In the genomic region with DNA sequence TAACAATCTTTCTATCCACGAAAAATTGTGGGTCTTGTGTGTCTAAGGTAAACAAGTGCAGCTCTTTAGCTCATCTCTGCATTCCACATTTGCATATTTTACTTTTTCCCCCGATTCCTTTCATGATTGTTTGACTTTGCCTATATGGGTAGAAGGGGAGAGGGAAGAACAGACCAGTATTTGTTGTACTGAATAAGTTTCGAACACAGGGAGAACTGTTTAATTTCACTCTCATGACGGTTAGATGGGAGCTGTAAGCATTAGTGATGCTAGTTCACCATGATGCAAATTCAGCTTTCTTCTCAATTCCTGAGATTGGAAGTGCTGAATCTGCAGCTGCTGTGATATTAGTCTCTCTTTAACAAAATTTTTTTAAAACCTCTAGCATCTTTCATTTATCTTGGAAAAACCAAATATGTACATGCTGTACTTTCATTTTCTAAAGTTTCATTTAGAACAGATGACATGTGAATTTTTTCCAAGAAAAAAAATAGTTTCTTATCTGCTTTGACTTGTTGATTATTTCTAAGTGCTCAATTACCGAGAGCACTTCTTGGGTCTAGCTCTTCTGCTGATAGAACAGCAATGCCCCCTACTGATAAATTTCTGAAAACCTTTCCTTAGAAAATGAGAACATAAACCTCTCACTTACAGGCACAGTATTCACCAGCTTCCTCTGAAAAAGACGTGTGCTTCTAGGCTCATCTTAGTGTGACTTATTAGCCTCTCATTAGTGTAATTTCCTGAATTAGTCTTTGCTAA, we compare ENCODE assay signal across 8 cellular contexts.
DNase-seq lines count a peak whose midpoint lies in the region; ATAC-seq, FAIRE-seq and TF ChIP-seq lines count a peak whose summit lies in the region.

No MANE protein-coding gene starts in this region.

- H3K23ac ChIP-seq in H1 (ENCODE audit: insufficient read length), result no peak overlapping the region

- TF ChIP-seq EP300 in H1 (IDR thresholded peaks at IDR 0.05; ENCODE audit: borderline replicate concordance in 1 of 2, low read depth in 2 of 2, low read length in 2 of 2), result no peak

- H3K27me3 Mint-ChIP-seq in Caco-2 (ENCODE audit: insufficient read depth, unreplicated experiment), result peaks cover 5% of the 10 kb centered on the region
- no peaks in the 10 kb centered on the region for H3K27me3 Mint-ChIP-seq in HFFc6 (ENCODE audit: insufficient read depth)
- peaks cover 0 to 20% (median 14%) of the 10 kb centered on the region in 5 donors for H3K27me3 Mint-ChIP-seq in naive thymus-derived CD4-positive, alpha-beta T cell

- H3K79me2 ChIP-seq in H1 (ENCODE audit: control insufficient read depth in 1 of 2, insufficient read depth in 2 of 2, low read length in 2 of 2), result no peaks in the 10 kb centered on the region

- peak in 1 of 2 experiments; percentile 16 for DNase-seq in Caco-2
- DNase-seq in HFFc6, result no peak
- peak; percentile 75 for DNase-seq in NCI-H69 (lab: John Stamatoyannopoulos, UW)
- no peak for DNase-seq in H1 (ENCODE audit: low read depth in 1 of 2, low spot score in 2 of 2)
- DNase-seq in retina, result peak; percentile 54
- no peak for DNase-seq in coronary artery (ENCODE audit: low spot score)
- no peak for DNase-seq in naive thymus-derived CD4-positive, alpha-beta T cell

- no peak for TF ChIP-seq POLR2A in H1 (IDR thresholded peaks at IDR 0.05; ENCODE audit: control extremely low read depth in 1 of 2, low read depth in 2 of 2, low read length in 2 of 2)

- TF ChIP-seq RAD21 in H1 (IDR thresholded peaks at IDR 0.05 in 1 of 2, conservative IDR thresholded peaks at IDR 0.05 in 1 of 2; ENCODE audit: low read depth in 2 of 2, low read length in 2 of 2), result peak; percentile 89 to 92

- no peaks in the 10 kb centered on the region for H3K4me1 ChIP-seq in Caco-2
- H3K4me1 ChIP-seq in H1 (replicated peaks in 1 of 4; ENCODE audit: control insufficient read depth in 3 of 4, insufficient read depth in 4 of 4, low read length in 3 of 4), result peaks cover 0 to 20% (median 2%) of the 10 kb centered on the region in 4 experiments; a peak in 4 of 7 replicates
- H3K4me1 ChIP-seq in naive thymus-derived CD4-positive, alpha-beta T cell (ENCODE audit: control insufficient read depth in 2 of 2, insufficient read depth in 2 of 2, low read length in 2 of 2), result no peaks in the 10 kb centered on the region

- no peaks in the 10 kb centered on the region for H4K20me1 ChIP-seq in H1 (replicated peaks in 1 of 2; ENCODE audit: control insufficient read depth in 1 of 2, insufficient read depth in 2 of 2, low read length in 2 of 2)

- no peak overlapping the region for H3K9ac ChIP-seq in H1 (replicated peaks in 1 of 4; ENCODE audit: extremely low read depth in 1 of 4, low read depth in 3 of 4, low read length in 3 of 4)

- H3K4me2 ChIP-seq in H1 (ENCODE audit: insufficient read depth in 1 of 2, low read depth in 2 of 2, low read length in 2 of 2), result no peak overlapping the region

- peak overlapping the region; percentile 42; the same call in 1 of the 2 replicates for H2AFZ ChIP-seq in H1 (ENCODE audit: low read length)

- intact Hi-C loops in Caco-2 (cut with micrococcal nuclease; ENCODE audit: unreplicated experiment), result loop anchor here (1.0 to 2.0 kb wide), 4 partner anchors 76 to 633 kb away; no protein-coding TSS in a partner anchor
- intact Hi-C loops in naive thymus-derived CD4-positive, alpha-beta T cell (cut with micrococcal nuclease), result loop anchor here in 1 of 2 donors (2.0 kb wide), 1 partner anchor 634 kb away; no protein-coding TSS in a partner anchor

- H4K91ac ChIP-seq in H1 (replicated peaks; ENCODE audit: insufficient read length, low read length), result no peak overlapping the region

- no peaks in the 10 kb centered on the region for H3K9me3 Mint-ChIP-seq in Caco-2 (ENCODE audit: unreplicated experiment)
- H3K9me3 Mint-ChIP-seq in HFFc6, result peaks cover 9% of the 10 kb centered on the region; the same call in 1 of the 2 replicates
- peaks cover 0 to 6% (median under 1%) of the 10 kb centered on the region in 11 donors for H3K9me3 Mint-ChIP-seq in naive thymus-derived CD4-positive, alpha-beta T cell

- no peak overlapping the region for H4K8ac ChIP-seq in H1 (ENCODE audit: extremely low read depth, insufficient read depth, low read length)

- H3K27ac Mint-ChIP-seq in Caco-2 (ENCODE audit: unreplicated experiment) (no peak overlapping the region), HFFc6 (no peak overlapping the region)
- no peak overlapping the region for H3K27ac Mint-ChIP-seq in naive thymus-derived CD4-positive, alpha-beta T cell

- ATAC-seq in HG02973 (IDR thresholded peaks at IDR 0.05; ENCODE audit: unreplicated experiment), result no peak
- ATAC-seq in naive thymus-derived CD4-positive, alpha-beta T cell, result no peak

- H3K56ac ChIP-seq in H1 (replicated peaks; ENCODE audit: insufficient read length, low read depth, low read length), result no peak overlapping the region

- H3K4me1 Mint-ChIP-seq in Caco-2 (ENCODE audit: low read depth, unreplicated experiment) (no peaks in the 10 kb centered on the region), HFFc6 (ENCODE audit: low read depth) (no peaks in the 10 kb centered on the region)
- H3K4me1 Mint-ChIP-seq in naive thymus-derived CD4-positive, alpha-beta T cell, result no peaks in the 10 kb centered on the region

- H3K4ac ChIP-seq in H1 (replicated peaks; ENCODE audit: insufficient read length, low read depth, low read length), result no peak overlapping the region

- H3K36me3 ChIP-seq in Caco-2 (ENCODE audit: control insufficient read depth, insufficient read depth, low read length) (no peaks in the 10 kb centered on the region), H1 (ENCODE audit: control insufficient read depth in 2 of 4, insufficient read depth in 4 of 4, low read length in 3 of 4) (no peaks in the 10 kb centered on the region)
- H3K36me3 ChIP-seq in naive thymus-derived CD4-positive, alpha-beta T cell (ENCODE audit: control insufficient read depth in 2 of 3, insufficient read depth in 3 of 3, low read length in 3 of 3), result no peaks in the 10 kb centered on the region

- peak overlapping the region; percentile 12 for H2BK120ac ChIP-seq in H1 (replicated peaks; ENCODE audit: low read depth, low read length)

- no peaks in the 10 kb centered on the region for H3K27me3 ChIP-seq in Caco-2 (replicated peaks; ENCODE audit: control insufficient read depth, insufficient read depth, low read length)
- no peaks in the 10 kb centered on the region for H3K27me3 ChIP-seq in H1 (replicated peaks in 1 of 4; ENCODE audit: control insufficient read depth in 3 of 4, extremely low read depth in 1 of 4, insufficient read depth in 3 of 4, low read length in 3 of 4)
- no peaks in the 10 kb centered on the region for H3K27me3 ChIP-seq in naive thymus-derived CD4-positive, alpha-beta T cell (ENCODE audit: control insufficient read depth in 2 of 2, insufficient read depth in 2 of 2, low read length in 2 of 2)

- POLR2A ChIA-PET in Caco-2 (lab: Charles Lee) (no interaction called here), H1 (lab: Charles Lee; ENCODE audit: partially characterized antibody) (interaction anchor here (0.6 to 1.6 kb wide), 2 partner anchors 468 to 634 kb away, joined by 3 to 5 read pairs; no protein-coding TSS in a partner anchor)
- POLR2A ChIA-PET in naive thymus-derived CD4-positive, alpha-beta T cell (lab: Charles Lee), result no interaction called here

- TF ChIP-seq CTCF in Caco-2 (IDR thresholded peaks at IDR 0.05; ENCODE audit: insufficient read depth in 1 of 2, low read depth in 1 of 2, low read length in 1 of 2, severe bottlenecking in 1 of 2, unreplicated experiment in 1 of 2) (peak; percentile 48 to 56), HFFc6 (IDR thresholded peaks at IDR 0.05) (peak; percentile 19; the same call in 1 of the 2 replicates), H1 (IDR thresholded peaks at IDR 0.05; ENCODE audit: control extremely low read depth in 1 of 3, insufficient read depth in 1 of 3, low read depth in 1 of 3, low read length in 3 of 3) (peak in 2 of 3 experiments; percentile 55 to 58; a peak in 2 of 4 replicates), coronary artery (IDR thresholded peaks at IDR 0.05) (no peak)

- H2BK20ac ChIP-seq in H1 (ENCODE audit: low read length), result no peak overlapping the region

- H3K4me3 Mint-ChIP-seq in Caco-2 (ENCODE audit: unreplicated experiment) (no peak overlapping the region), HFFc6 (no peak overlapping the region)
- no peak overlapping the region for H3K4me3 Mint-ChIP-seq in naive thymus-derived CD4-positive, alpha-beta T cell

- H2AK5ac ChIP-seq in H1 (ENCODE audit: low read depth, low read length), result no peak overlapping the region

- H2BK5ac ChIP-seq in H1 (ENCODE audit: low read depth, low read length), result no peak overlapping the region

- H3K9me3 ChIP-seq in Caco-2 (no peaks in the 10 kb centered on the region), H1 (ENCODE audit: insufficient read depth in 2 of 2, low read depth in 1 of 2, low read length in 1 of 2) (no peaks in the 10 kb centered on the region; a peak in 1 of 4 replicates)
- H3K9me3 ChIP-seq in naive thymus-derived CD4-positive, alpha-beta T cell (ENCODE audit: control insufficient read depth in 2 of 3, low read length in 3 of 3), result no peaks in the 10 kb centered on the region

- no peak overlapping the region for H4K5ac ChIP-seq in H1 (ENCODE audit: insufficient read length, low read depth, low read length)

- no peak overlapping the region for H3K18ac ChIP-seq in H1 (ENCODE audit: extremely low read depth, low read length)

- WGBS in H1 (ENCODE audit: extremely low coverage in 1 of 2, insufficient coverage in 1 of 2, insufficient read length in 1 of 2, insufficient replicate concordance in 2 of 2, low coverage in 1 of 2, low lambda C conversion rate in 2 of 2, missing lambda C conversion rate in 1 of 2), 2 experiments, result 55% methylated on average over 6 of the region's 6 CpGs; no CpG with 5 or more reads in 1 of the 2 experiments

- H3K27ac ChIP-seq in H1 (ENCODE audit: low read depth, low read length) (no peak overlapping the region), coronary artery (no peak overlapping the region)
- no peak overlapping the region for H3K27ac ChIP-seq in naive thymus-derived CD4-positive, alpha-beta T cell (ENCODE audit: low read depth, low read length)

- no peaks in the 10 kb centered on the region for H3K23me2 ChIP-seq in H1 (ENCODE audit: low read depth, low read length)

- H3K4me3 ChIP-seq in Caco-2 (ENCODE audit: low read depth, low read length) (no peak overlapping the region), H1 (ENCODE audit: extremely low read depth in 1 of 4, insufficient read depth in 2 of 4, low read depth in 3 of 4, low read length in 4 of 4) (no peak overlapping the region), coronary artery (no peak overlapping the region)
- no peak overlapping the region for H3K4me3 ChIP-seq in naive thymus-derived CD4-positive, alpha-beta T cell (ENCODE audit: low read length)

- no TSS peak for BruUV-seq in Caco-2 (replicated peaks; lab: Mats Ljungman, UMichigan)

- no peak overlapping the region for H2BK15ac ChIP-seq in H1 (ENCODE audit: low read length)

- no peaks in the 10 kb centered on the region for H3K79me1 ChIP-seq in H1 (ENCODE audit: low read depth, low read length)

- no peak overlapping the region for H3K14ac ChIP-seq in H1 (ENCODE audit: insufficient read length)

- H3K36me3 Mint-ChIP-seq in Caco-2 (ENCODE audit: insufficient read depth, unreplicated experiment), result no peaks in the 10 kb centered on the region
- H3K36me3 Mint-ChIP-seq in HFFc6 (ENCODE audit: low read depth), result no peaks in the 10 kb centered on the region
- H3K36me3 Mint-ChIP-seq in naive thymus-derived CD4-positive, alpha-beta T cell, result no peaks in the 10 kb centered on the region

- FAIRE-seq in H1 (lab: Jason Lieb, UNC), result peak; percentile 88

- H2BK12ac ChIP-seq in H1 (ENCODE audit: low read depth, low read length), result no peak overlapping the region

- CTCF ChIA-PET in Caco-2 (lab: Charles Lee), result interaction anchor here (0.6 to 1.3 kb wide), 6 partner anchors 76 to 633 kb away, joined by 3 to 16 read pairs (median 3); no protein-coding TSS in a partner anchor
- CTCF ChIA-PET in H1 (lab: Charles Lee; ENCODE audit: partially characterized antibody), result interaction anchor here (0.6 to 4.3 kb wide), 42 partner anchors 9 to 769 kb away, joined by 3 to 70 read pairs (median 4); no protein-coding TSS in a partner anchor
- CTCF ChIA-PET in naive thymus-derived CD4-positive, alpha-beta T cell (lab: Charles Lee), result interaction anchor here (0.5 kb wide), 1 partner anchor 335 kb away, joined by 3 read pairs; no protein-coding TSS in a partner anchor

Comparison
In these comparisons a context has a peak if more than half of its experiments do, and no peak if none do; other contexts are left out.
1. DNase-seq: peak in NCI-H69 (single experiment) and retina (single experiment); none in HFFc6 (single experiment), H1 (0 of 2), coronary artery (single experiment) and naive thymus-derived CD4-positive, alpha-beta T cell (0 of 9).